8 cellular contexts compared by ENCODE assay signal in genomic region chr20:17536944-17537444, GRCh38. TPM values are rescaled to one million over a fixed set of nuclear protein-coding genes. Genes with fewer than 3 reads are reported as not detected.
DNase-seq lines count a peak whose midpoint lies in the region; ATAC-seq and TF ChIP-seq lines count a peak whose summit lies in the region.

No MANE protein-coding gene starts in this region.

- peak; percentile 77 for ATAC-seq in HG02571 (IDR thresholded peaks at IDR 0.05; ENCODE audit: unreplicated experiment)
- ATAC-seq in left cardiac atrium: peak; percentile 96 to 97
- ATAC-seq in sciatic nerve: peak; percentile 96
- no peak for ATAC-seq in HG02763 (IDR thresholded peaks at IDR 0.05; ENCODE audit: unreplicated experiment)

- TF ChIP-seq CTCF in GM12872 (IDR thresholded peaks at IDR 0.05; ENCODE audit: insufficient read depth, low read depth, low read length): peak; percentile 87

- intact Hi-C loops in left cardiac atrium (cut with DNase I) (loop anchor here (2.0 to 5.0 kb wide), 3 partner anchors 75 to 362 kb away; no protein-coding TSS in a partner anchor), sciatic nerve (cut with DNase I) (loop anchor here (10.0 kb wide), 2 partner anchors 78 to 368 kb away; no protein-coding TSS in a partner anchor)

- DNase-seq in NCI-H1105 (lab: John Stamatoyannopoulos, UW) (peak; percentile 74), SKM-1 treated with dmso at 0.1 percent for 144 hours (lab: John Stamatoyannopoulos, UW; ENCODE audit: unreplicated experiment) (peak; percentile 52), left cardiac atrium (peak; percentile 72), sciatic nerve (ENCODE audit: low spot score) (peak; percentile 77)
- DNase-seq in activated naive CD8-positive, alpha-beta T cell treated with anti-CD3 and anti-CD28 coated beads, Interleukin-2, amount 50 U/mL, for 16 hours (ENCODE audit: low read depth, low spot score): peak; percentile 35

RNA-seq across cellular contexts. Expression of gene BFSP1, which starts 5.8 kb away (rescaled TPM):
- total RNA-seq in left cardiac atrium (under 1 TPM; 0.41 to 0.68 TPM), sciatic nerve (0.98 TPM)

RNA-seq across cellular contexts. Expression of gene DSTN, which starts 32.9 kb away (rescaled TPM):
- total RNA-seq in left cardiac atrium (100 to 1,000 TPM; 547 to 572 TPM), sciatic nerve (268 TPM)
